Comparison of ENCODE assay signal across 8 cellular contexts in the genomic region with DNA sequence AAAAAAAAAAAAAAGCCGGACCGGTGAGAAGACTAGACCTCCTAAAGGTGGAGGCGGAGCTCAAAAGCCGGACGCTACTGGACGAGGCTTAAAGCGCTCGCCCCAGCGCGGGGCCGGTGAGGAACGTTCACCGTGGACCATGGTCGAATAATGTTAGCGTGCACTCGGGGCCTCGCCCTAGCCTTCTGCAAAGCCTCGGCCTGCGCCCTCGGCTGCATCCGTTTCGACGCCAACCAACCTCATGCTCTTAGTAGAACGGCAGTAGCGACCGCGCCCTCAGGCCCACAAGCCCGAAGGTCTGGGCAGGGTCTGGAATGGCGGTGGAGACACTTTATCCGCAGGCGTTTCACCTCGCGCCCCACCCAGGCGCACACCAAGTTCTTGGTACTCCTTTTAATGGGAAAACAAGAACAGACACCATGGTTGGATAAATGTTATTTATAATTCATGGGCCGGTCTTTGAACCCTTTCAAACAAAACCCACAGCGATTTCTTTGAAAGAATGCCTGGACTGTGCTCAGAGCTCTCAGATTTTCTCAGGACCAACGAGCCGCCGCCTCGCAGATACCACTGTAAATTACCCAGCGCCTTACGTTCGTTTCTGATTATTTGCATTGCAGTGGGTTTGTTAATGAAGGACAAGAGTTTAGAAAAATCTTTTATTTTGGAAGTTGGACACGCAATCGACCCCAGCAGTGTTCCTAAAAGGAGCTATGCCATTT. TPM values are rescaled to one million over a fixed set of nuclear protein-coding genes. Genes with fewer than 3 reads are reported as not detected.
DNase-seq lines count a peak whose midpoint lies in the region; ATAC-seq, FAIRE-seq and TF ChIP-seq lines count a peak whose summit lies in the region.

No MANE protein-coding gene starts in this region.

- H3K36me3 Mint-ChIP-seq in activated CD4-positive, alpha-beta memory T cell treated with anti-CD3 and anti-CD28 coated beads, Interleukin-2, amount 10 ng/mL, durations not matched to agents 7 days and 5 days (ENCODE audit: low read depth), result peaks cover 15% of the 10 kb centered on the region

- H3K9ac ChIP-seq in keratinocyte (ENCODE audit: control insufficient read depth, extremely low read depth, insufficient read depth, low read length), result no peak overlapping the region

- no peaks in the 10 kb centered on the region for H3K79me2 ChIP-seq in keratinocyte (ENCODE audit: control insufficient read depth, insufficient read depth, low read length)

- peak overlapping the region; percentile 83 for H3K27ac Mint-ChIP-seq in activated CD4-positive, alpha-beta memory T cell treated with anti-CD3 and anti-CD28 coated beads, Interleukin-2, amount 10 ng/mL, durations not matched to agents 7 days and 5 days

- H3K4me1 ChIP-seq in A549 (peaks cover 31% of the 10 kb centered on the region), keratinocyte (ENCODE audit: control insufficient read depth, extremely low read depth, insufficient read depth, low read length) (peaks cover 9% of the 10 kb centered on the region), heart right ventricle (peaks cover 21 to 54% (median 38%) of the 10 kb centered on the region in 9 donors), uterus (peaks cover 0 to 23% of the 10 kb centered on the region in 2 donors)

- peak overlapping the region; percentile 87 for H3K4me2 ChIP-seq in A549
- H3K4me2 ChIP-seq in keratinocyte (ENCODE audit: control insufficient read depth, extremely low read depth, insufficient read depth, low read depth, low read length), result peak overlapping the region; percentile 33

- H3K4me3 ChIP-seq in A549 (peak overlapping the region; percentile 54), keratinocyte (ENCODE audit: control insufficient read depth in 2 of 3, extremely low read depth in 1 of 3, insufficient read depth in 2 of 3, low read depth in 1 of 3, low read length in 3 of 3) (no peak overlapping the region), heart right ventricle (peak overlapping the region in 2 of 10 donors; percentile 34 to 51), uterus (no peak overlapping the region)

- CTCF ChIA-PET in A549 (lab: Yijun Ruan, JAX), result interaction anchor here (0.6 to 5.3 kb wide), 15 partner anchors 12 to 1486 kb away, joined by 3 to 39 read pairs (median 3); no protein-coding TSS in a partner anchor
- CTCF ChIA-PET in activated CD4-positive, alpha-beta memory T cell treated with anti-CD3 and anti-CD28 coated beads, Interleukin-2, amount 10 ng/mL, durations not matched to agents 7 days and 5 days (lab: Charles Lee), result interaction anchor here (1.2 to 2.1 kb wide), 4 partner anchors 10 to 150 kb away, joined by 5 to 10 read pairs (median 8); a partner anchor contains a TSS

- dilution Hi-C loops in keratinocyte (cut with MboI; ENCODE audit: extremely low pct_ligation_motif_present, low sequenced_read_pairs), result no loop called here

- no peak; the same call in 1 of the 2 replicates for TF ChIP-seq POLR2A in A549 (IDR thresholded peaks at IDR 0.05; ENCODE audit: low read length)
- no peak for TF ChIP-seq POLR2A in uterus (IDR thresholded peaks at IDR 0.05)

- H3K27me3 ChIP-seq in keratinocyte (ENCODE audit: control insufficient read depth, extremely low read depth, insufficient read depth, low read length) (peaks cover 64% of the 10 kb centered on the region), heart right ventricle (peaks cover 50 to 85% (median 76%) of the 10 kb centered on the region in 7 donors), uterus (peaks cover 45 to 55% of the 10 kb centered on the region in 2 donors)

- no peaks in the 10 kb centered on the region for H3K9me1 ChIP-seq in keratinocyte (ENCODE audit: control insufficient read depth, extremely low read depth, insufficient read depth, low read length)

- WGBS in A549 (ENCODE audit: missing lambda C conversion rate), result 91% methylated on average over 45 of the region's 45 CpGs
- 6 to 9% methylated on average over 45 of the region's 45 CpGs for WGBS in heart right ventricle, 2 donors

- H4K20me1 ChIP-seq in keratinocyte (ENCODE audit: control insufficient read depth, extremely low read depth, insufficient read depth, low read length), result peaks cover 5% of the 10 kb centered on the region

- H3K9me3 ChIP-seq in A549 (no peaks in the 10 kb centered on the region), keratinocyte (ENCODE audit: control insufficient read depth, low read depth, low read length) (peaks cover 4% of the 10 kb centered on the region), heart right ventricle (no peaks in the 10 kb centered on the region), uterus (no peaks in the 10 kb centered on the region)

- TF ChIP-seq EP300 in A549 (IDR thresholded peaks at IDR 0.05), result no peak

- TF ChIP-seq CTCF in A549 (IDR thresholded peaks at IDR 0.05) (no peak), keratinocyte (optimal IDR thresholded peaks at IDR 0.05 in 1 of 3, IDR thresholded peaks at IDR 0.05 in 1 of 3, conservative IDR thresholded peaks at IDR 0.05 in 1 of 3; ENCODE audit: extremely low read depth in 1 of 3, insufficient read depth in 2 of 3, low read length in 3 of 3) (no peak), heart right ventricle (IDR thresholded peaks at IDR 0.05) (no peak), uterus (IDR thresholded peaks at IDR 0.05) (no peak)

- peak overlapping the region; percentile 94 to 97 for H3K27ac ChIP-seq in A549
- no peak overlapping the region for H3K27ac ChIP-seq in keratinocyte (ENCODE audit: control insufficient read depth, insufficient read depth, low read length)
- H3K27ac ChIP-seq in heart right ventricle, result no peak overlapping the region
- no peak overlapping the region for H3K27ac ChIP-seq in uterus

- no peak overlapping the region for H2AFZ ChIP-seq in keratinocyte (ENCODE audit: control insufficient read depth, low read length)

- no peak for ATAC-seq in A549
- ATAC-seq in heart right ventricle, result no peak

- H3K27me3 Mint-ChIP-seq in activated CD4-positive, alpha-beta memory T cell treated with anti-CD3 and anti-CD28 coated beads, Interleukin-2, amount 10 ng/mL, durations not matched to agents 7 days and 5 days, result peaks cover 43% of the 10 kb centered on the region

- peaks cover 50% of the 10 kb centered on the region for H3K4me1 Mint-ChIP-seq in activated CD4-positive, alpha-beta memory T cell treated with anti-CD3 and anti-CD28 coated beads, Interleukin-2, amount 10 ng/mL, durations not matched to agents 7 days and 5 days

- POLR2A ChIA-PET in A549 (lab: Yijun Ruan, JAX), result interaction anchor here (1.0 to 2.0 kb wide), 8 partner anchors 14 to 1208 kb away, joined by 3 to 61 read pairs (median 4); a partner anchor contains a TSS
- POLR2A ChIA-PET in activated CD4-positive, alpha-beta memory T cell treated with anti-CD3 and anti-CD28 coated beads, Interleukin-2, amount 10 ng/mL, durations not matched to agents 7 days and 5 days (lab: Charles Lee), result interaction anchor here (0.6 to 3.1 kb wide), 5 partner anchors 11 to 82 kb away, joined by 3 to 15 read pairs (median 3); a partner anchor contains a TSS

- intact Hi-C loops in heart right ventricle (cut with DNase I), result loop anchor here in 2 of 10 donors (10.0 kb wide), 1 partner anchor 100 kb away; no protein-coding TSS in a partner anchor
- intact Hi-C loops in uterus (cut with DNase I; ENCODE audit: low total_unique reads), result no loop called here

- peak overlapping the region; percentile 83 for H3K4me3 Mint-ChIP-seq in activated CD4-positive, alpha-beta memory T cell treated with anti-CD3 and anti-CD28 coated beads, Interleukin-2, amount 10 ng/mL, durations not matched to agents 7 days and 5 days

- DNase-seq in A549 (ENCODE audit: low read depth in 1 of 2, low spot score in 1 of 2) (no peak), GM19239 (ENCODE audit: insufficient read length, low spot score) (peak; percentile 26), keratinocyte (ENCODE audit: low read depth, low spot score) (no peak), medulla oblongata (ENCODE audit: extremely low spot score) (no peak), NAMALWA (ENCODE audit: low spot score) (no peak), heart right ventricle (no peak), uterus (no peak)
- DNase-seq in activated CD4-positive, alpha-beta memory T cell treated with anti-CD3 and anti-CD28 coated beads, Interleukin-2, amount 10 ng/mL, durations not matched to agents 7 days and 5 days, result peak; percentile 53

- no peaks in the 10 kb centered on the region for H3K9me3 Mint-ChIP-seq in activated CD4-positive, alpha-beta memory T cell treated with anti-CD3 and anti-CD28 coated beads, Interleukin-2, amount 10 ng/mL, durations not matched to agents 7 days and 5 days

- H3K36me3 ChIP-seq in keratinocyte (ENCODE audit: control insufficient read depth in 2 of 2, extremely low read depth in 1 of 2, insufficient read depth in 2 of 2, low read length in 2 of 2), result no peaks in the 10 kb centered on the region
- no peaks in the 10 kb centered on the region for H3K36me3 ChIP-seq in heart right ventricle
- H3K36me3 ChIP-seq in uterus, result no peaks in the 10 kb centered on the region

- FAIRE-seq in A549 (lab: Jason Lieb, UNC) (no peak), GM19239 (lab: Jason Lieb, UNC) (no peak), keratinocyte (lab: Jason Lieb, UNC) (no peak)

- TF ChIP-seq RAD21 in A549 (conservative IDR thresholded peaks at IDR 0.05 in 1 of 2, IDR thresholded peaks at IDR 0.05 in 1 of 2), result no peak

RNA-seq across cellular contexts. Expression of a gene that starts 1.3 kb away (rescaled TPM):
- polyA plus RNA-seq in A549 (2011; rRNA removed), result 2.6 TPM in 2 replicates
- 6.5 and 7.1 TPM in 2 replicates for polyA plus RNA-seq in A549 (2012; cell fraction: cytosol; rRNA removed)
- 27.0 and 30.9 TPM in 2 replicates for polyA plus RNA-seq in A549 (2012; cell fraction: nucleus; rRNA removed)
- polyA plus RNA-seq in A549 (2017; fragmentation: RNase III; extraction: RNeasy Plus Mini Kit Qiagen cat#74134 plus additional on column Dnase treatment), result 2.6 to 3.8 TPM (median 3.2 TPM) in 3 replicates
- 2.5 and 3.2 TPM in 2 replicates for polyA minus RNA-seq in A549 (2011; rRNA and poly(A)+ RNA removed)
- 1 to 10 TPM; 3.7 TPM for total RNA-seq in activated CD4-positive, alpha-beta memory T cell treated with anti-CD3 and anti-CD28 coated beads, Interleukin-2, amount 10 ng/mL, durations not matched to agents 7 days and 5 days
- not detected in 3 replicates for polyA plus RNA-seq in keratinocyte
- not detected for polyA plus RNA-seq in keratinocyte (2011; ENCODE audit: low read depth)
- polyA plus RNA-seq in keratinocyte (2011; cell fraction: cytosol; rRNA removed), result not detected in 2 replicates
- polyA plus RNA-seq in keratinocyte (2011; cell fraction: nucleus; rRNA removed), result not detected in 2 replicates
- not detected in 2 replicates for polyA plus RNA-seq in keratinocyte (2012; ENCODE audit: low replicate concordance)
- not detected in 3 replicates for polyA minus RNA-seq in keratinocyte
- not detected for polyA minus RNA-seq in keratinocyte (2011; cell fraction: cytosol; rRNA and poly(A)+ RNA removed)
- not detected in 2 replicates for polyA minus RNA-seq in keratinocyte (2011; cell fraction: nucleus; rRNA and poly(A)+ RNA removed)
- under 1 TPM in 1 of 10 donors, not detected in 9; 0.16 TPM for total RNA-seq in heart right ventricle
- not detected for polyA plus RNA-seq in heart right ventricle
- total RNA-seq in uterus, result under 1 TPM in 1 of 4 donors, not detected in 3; 0.48 TPM

RNA-seq across cellular contexts. Expression of a gene that starts 24.0 kb away (rescaled TPM):
- polyA plus RNA-seq in A549 (2011; rRNA removed) (395 and 412 TPM in 2 replicates), A549 (2017; fragmentation: RNase III; extraction: RNeasy Plus Mini Kit Qiagen cat#74134 plus additional on column Dnase treatment) (235 to 243 TPM (median 243 TPM) in 3 replicates), keratinocyte (176 to 230 TPM (median 219 TPM) in 3 replicates), heart right ventricle (100 to 1,000 TPM; 103 to 217 TPM)
- polyA plus RNA-seq in A549 (2012; cell fraction: cytosol; rRNA removed), result 207 and 218 TPM in 2 replicates
- 73.2 and 78.9 TPM in 2 replicates for polyA plus RNA-seq in A549 (2012; cell fraction: nucleus; rRNA removed)
- polyA minus RNA-seq in A549 (2011; rRNA and poly(A)+ RNA removed), result 159 and 171 TPM in 2 replicates
- 100 to 1,000 TPM; 109 to 112 TPM for total RNA-seq in activated CD4-positive, alpha-beta memory T cell treated with anti-CD3 and anti-CD28 coated beads, Interleukin-2, amount 10 ng/mL, durations not matched to agents 7 days and 5 days
- 111 TPM for polyA plus RNA-seq in keratinocyte (2011; ENCODE audit: low read depth)
- polyA plus RNA-seq in keratinocyte (2011; cell fraction: cytosol; rRNA removed), result 148 and 221 TPM in 2 replicates
- polyA plus RNA-seq in keratinocyte (2011; cell fraction: nucleus; rRNA removed), result 117 and 151 TPM in 2 replicates
- 137 and 198 TPM in 2 replicates for polyA plus RNA-seq in keratinocyte (2012; ENCODE audit: low replicate concordance)
- polyA minus RNA-seq in keratinocyte, result 40.9 to 151 TPM (median 114 TPM) in 3 replicates
- polyA minus RNA-seq in keratinocyte (2011; cell fraction: cytosol; rRNA and poly(A)+ RNA removed), result 85.4 TPM
- polyA minus RNA-seq in keratinocyte (2011; cell fraction: nucleus; rRNA and poly(A)+ RNA removed), result 32.6 and 66.9 TPM in 2 replicates
- total RNA-seq in heart right ventricle (100 to 1,000 TPM; 327 to 541 (median 464) TPM), uterus (100 to 1,000 TPM in 2 of 4 donors, 10 to 100 TPM in 2; 90.9 to 233 (median 99.9) TPM)

Comparison
In these comparisons a context has a peak if more than half of its experiments do, and no peak if none do; other contexts are left out.
1. DNase-seq: peak in GM19239 (single experiment) and activated CD4-positive, alpha-beta memory T cell treated with anti-CD3 and anti-CD28 coated beads, Interleukin-2, amount 10 ng/mL, durations not matched to agents 7 days and 5 days (single experiment); none in A549 (0 of 2), keratinocyte (single experiment), medulla oblongata (single experiment), NAMALWA (single experiment), heart right ventricle (0 of 2) and uterus (0 of 2).
2. H3K27ac ChIP-seq: peak in A549 (2 of 2); none in keratinocyte (single experiment), heart right ventricle (0 of 10) and uterus (0 of 2).